ENCODE assay signal across 34 cellular contexts in genomic region chr5:5335115-5335514, GRCh38.
DNase-seq lines count a peak whose midpoint lies in the region; ATAC-seq, FAIRE-seq and TF ChIP-seq lines count a peak whose summit lies in the region.
"Had no signal": no experiment of that assay in that cellular context is flagged by ENCODE, and none has a peak within 500 bp of the region (broad histone marks: within the 10 kb centered on the region; RNA-seq: fewer than 3 reads in every experiment).

No MANE protein-coding gene starts in this region.

- H3K27me3 Mint-ChIP-seq in astrocyte (ENCODE audit: low read depth, unreplicated experiment), result no peaks in the 10 kb centered on the region
- peaks cover 5% of the 10 kb centered on the region for H3K27me3 Mint-ChIP-seq in nephron (ENCODE audit: low read depth)
- H3K27me3 Mint-ChIP-seq in WTC11 (ENCODE audit: low read depth), result peaks cover 28% of the 10 kb centered on the region
- H3K27me3 Mint-ChIP-seq: activated CD4-positive, alpha-beta T cell treated with anti-CD3 and anti-CD28 coated beads, Interleukin-2, amount 10 ng/mL, durations not matched to agents 7 days and 5 days; activated T-cell treated with anti-CD3 and anti-CD28 coated beads, Interleukin-2, amount 50 U/mL, for 24 hours; central memory CD8-positive, alpha-beta T cell; naive B cell had no signal

- H3K36me3 ChIP-seq in SK-N-SH (replicated peaks in 1 of 2; ENCODE audit: control insufficient read depth in 1 of 2, insufficient read depth in 2 of 2, low read length in 1 of 2) (no peaks in the 10 kb centered on the region), astrocyte (ENCODE audit: insufficient read depth, low read length) (no peaks in the 10 kb centered on the region)
- H3K36me3 ChIP-seq: transverse colon had no signal

- H3K4me3 Mint-ChIP-seq in astrocyte (ENCODE audit: unreplicated experiment) (no peak overlapping the region), nephron (no peak overlapping the region), WTC11 (no peak overlapping the region)
- H3K4me3 Mint-ChIP-seq: activated CD4-positive, alpha-beta T cell treated with anti-CD3 and anti-CD28 coated beads, Interleukin-2, amount 10 ng/mL, durations not matched to agents 7 days and 5 days; activated T-cell treated with anti-CD3 and anti-CD28 coated beads, Interleukin-2, amount 50 U/mL, for 24 hours; central memory CD8-positive, alpha-beta T cell; endodermal cell; naive B cell had no signal

- H3K27ac Mint-ChIP-seq in astrocyte (ENCODE audit: unreplicated experiment) (peak overlapping the region; percentile 88), nephron (peak overlapping the region; percentile 76 to 82 (median 80)), WTC11 (no peak overlapping the region)
- H3K27ac Mint-ChIP-seq: activated CD4-positive, alpha-beta T cell treated with anti-CD3 and anti-CD28 coated beads, Interleukin-2, amount 10 ng/mL, durations not matched to agents 7 days and 5 days; activated T-cell treated with anti-CD3 and anti-CD28 coated beads, Interleukin-2, amount 50 U/mL, for 24 hours; naive B cell had no signal

- H3K9ac ChIP-seq in SK-N-SH, result peak overlapping the region; percentile 13; the same call in 1 of the 2 replicates
- peak overlapping the region; percentile 47 for H3K9ac ChIP-seq in astrocyte (ENCODE audit: low read length)

- H3F3A ChIP-seq in SK-N-SH (replicated peaks; ENCODE audit: insufficient read depth), result peaks cover 18% of the 10 kb centered on the region

- POLR2A ChIA-PET in SK-N-SH (lab: Yijun Ruan, JAX), result no interaction called here
- POLR2A ChIA-PET in WTC11 (lab: Charles Lee), result no interaction called here

- no peaks in the 10 kb centered on the region for H3K9me2 ChIP-seq in SK-N-SH

- H4K20me1 ChIP-seq in SK-N-SH (ENCODE audit: insufficient read depth) (no peaks in the 10 kb centered on the region), astrocyte (ENCODE audit: insufficient read depth, low read length) (no peaks in the 10 kb centered on the region)

- H3K27ac ChIP-seq in SK-N-SH (ENCODE audit: low read depth in 2 of 2, low read length in 1 of 2) (peak overlapping the region in 1 of 2 experiments; percentile 93; a peak in 2 of 4 replicates), astrocyte (ENCODE audit: low read depth, low read length) (peak overlapping the region; percentile 89)
- H3K27ac ChIP-seq: HL-60, psoas muscle, transverse colon had no signal

- peaks cover 15 to 18% of the 10 kb centered on the region in 2 experiments; a peak in 3 of 4 replicates for H3K4me1 ChIP-seq in SK-N-SH (ENCODE audit: control insufficient read depth in 1 of 2, insufficient read depth in 2 of 2, low read depth in 1 of 2, low read length in 1 of 2)
- peaks cover 39% of the 10 kb centered on the region for H3K4me1 ChIP-seq in astrocyte (ENCODE audit: insufficient read depth, low read length)
- H3K4me1 ChIP-seq: transverse colon had no signal

- DNase-seq in SK-N-SH, result no peak
- DNase-seq in astrocyte (ENCODE audit: low read depth), result peak; percentile 51
- DNase-seq in WTC11 (ENCODE audit: low spot score), result no peak
- DNase-seq in ureter (ENCODE audit: low spot score), result no peak
- DNase-seq: 8988T; activated CD4-positive, alpha-beta T cell treated with anti-CD3 and anti-CD28 coated beads, Interleukin-2, amount 10 ng/mL, durations not matched to agents 7 days and 5 days; activated gamma-delta T cell; activated T-cell treated with anti-CD3 and anti-CD28 coated beads, Interleukin-2, amount 50 U/mL, for 24 hours; Calu3; dermis blood vessel endothelial cell; KBM-7; midbrain; naive B cell; NCI-H1092 treated with DMSO at 0.1 percent for 48 hours; NCI-H187; NCI-H2171; NCI-H510A treated with DMSO at 0.1 percent for 48 hours; nucleus accumbens; OCI-M1; psoas muscle; stimulated activated CD4-positive, alpha-beta T cell treated with anti-CD3 and anti-CD28 coated beads, Interleukin-15, amount 100 ng/mL, for 24 hours; stimulated activated CD4-positive, alpha-beta T cell treated with anti-CD3 and anti-CD28 coated beads, Interleukin-4, amount 100 ng/mL, for 4 hours; T1000; transverse colon had no signal

- H3K79me2 ChIP-seq in SK-N-SH (ENCODE audit: insufficient read depth) (no peaks in the 10 kb centered on the region), astrocyte (ENCODE audit: insufficient read depth, low read length) (no peaks in the 10 kb centered on the region)

- H3K36me3 Mint-ChIP-seq in astrocyte (ENCODE audit: low read depth, unreplicated experiment) (peaks cover 3% of the 10 kb centered on the region), nephron (ENCODE audit: low read depth) (peaks cover 3% of the 10 kb centered on the region), WTC11 (peaks cover 8% of the 10 kb centered on the region)
- H3K36me3 Mint-ChIP-seq: naive B cell had no signal

- peak overlapping the region; percentile 39; the same call in 1 of the 2 replicates for H3K4me2 ChIP-seq in SK-N-SH
- H3K4me2 ChIP-seq in astrocyte (ENCODE audit: low read length), result peak overlapping the region; percentile 70

- ATAC-seq in SK-N-SH treated with all-trans-retinoic acid at 6 μM for 48 hours (no peak), GM21515 (IDR thresholded peaks at IDR 0.05; ENCODE audit: unreplicated experiment) (no peak), GM19463 (IDR thresholded peaks at IDR 0.05; ENCODE audit: unreplicated experiment) (no peak), WTC11 (no peak)
- ATAC-seq: psoas muscle, Right ventricle myocardium inferior had no signal

- no peak for TF ChIP-seq RAD21 in SK-N-SH (IDR thresholded peaks at IDR 0.05; ENCODE audit: low read length)

- H3K9me3 ChIP-seq in SK-N-SH, result no peaks in the 10 kb centered on the region
- no peaks in the 10 kb centered on the region for H3K9me3 ChIP-seq in astrocyte (ENCODE audit: insufficient read depth, low read depth, low read length)
- H3K9me3 ChIP-seq: psoas muscle, transverse colon had no signal

- H3K27me3 ChIP-seq in SK-N-SH (ENCODE audit: insufficient read depth), result no peaks in the 10 kb centered on the region
- H3K27me3 ChIP-seq in astrocyte (ENCODE audit: insufficient read depth, low read length), result no peaks in the 10 kb centered on the region
- H3K27me3 ChIP-seq: transverse colon had no signal

- TF ChIP-seq CTCF in SK-N-SH (IDR thresholded peaks at IDR 0.05) (no peak), astrocyte (IDR thresholded peaks at IDR 0.05; ENCODE audit: insufficient read depth, low read depth, low read length) (no peak), nephron (IDR thresholded peaks at IDR 0.05; ENCODE audit: unreplicated experiment in 3 of 3) (no peak), WTC11 (IDR thresholded peaks at IDR 0.05) (no peak)

- H3K4me1 Mint-ChIP-seq in astrocyte (ENCODE audit: low read depth, unreplicated experiment) (peaks cover 51% of the 10 kb centered on the region), nephron (peaks cover 51% of the 10 kb centered on the region), WTC11 (peaks cover 47% of the 10 kb centered on the region)
- H3K4me1 Mint-ChIP-seq: activated CD4-positive, alpha-beta T cell treated with anti-CD3 and anti-CD28 coated beads, Interleukin-2, amount 10 ng/mL, durations not matched to agents 7 days and 5 days; central memory CD8-positive, alpha-beta T cell; naive B cell had no signal

- H3K4me3 ChIP-seq in SK-N-SH (ENCODE audit: low read depth in 2 of 2, low read length in 1 of 2) (no peak overlapping the region), astrocyte (ENCODE audit: insufficient read depth, low read depth, low read length) (no peak overlapping the region)
- H3K4me3 ChIP-seq: psoas muscle, transverse colon had no signal

- CTCF ChIA-PET in SK-N-SH (lab: Yijun Ruan, JAX) (no interaction called here), WTC11 (lab: Charles Lee) (no interaction called here)

- H2AFZ ChIP-seq in SK-N-SH (ENCODE audit: low read depth), result no peak overlapping the region
- no peak overlapping the region for H2AFZ ChIP-seq in astrocyte (ENCODE audit: low read depth, low read length)

- no peak for FAIRE-seq in astrocyte (lab: Jason Lieb, UNC)
- FAIRE-seq: GM19239, H54 had no signal

- TF ChIP-seq EP300 in SK-N-SH (IDR thresholded peaks at IDR 0.05; ENCODE audit: borderline replicate concordance in 1 of 2, low read depth in 1 of 2, low read length in 1 of 2), result no peak

- H3K9me3 Mint-ChIP-seq in astrocyte (ENCODE audit: unreplicated experiment) (peaks cover 3% of the 10 kb centered on the region), nephron (peaks cover 5% of the 10 kb centered on the region), WTC11 (peaks cover 8% of the 10 kb centered on the region; the same call in 1 of the 2 replicates)
- H3K9me3 Mint-ChIP-seq: activated T-cell treated with anti-CD3 and anti-CD28 coated beads, Interleukin-2, amount 50 U/mL, for 24 hours; endodermal cell had no signal

TF ChIP-seq in SK-N-SH, 30 proteins besides CTCF, POLR2A, EP300 and RAD21:
- no peak for TF ChIP-seq EZH2phosphoT487 (IDR thresholded peaks at IDR 0.05; ENCODE audit: borderline replicate concordance, low read depth)
- TF ChIP-seq RCOR1 (IDR thresholded peaks at IDR 0.05; ENCODE audit: low read length), result no peak

TF ChIP-seq in SK-N-SH treated with all-trans-retinoic acid at 6 μM for 48 hours, 23 proteins besides CTCF, POLR2A, EP300 and RAD21 (continues in another document):
- no peak for TF ChIP-seq TCF4 (CRISPR knock-in tag; IDR thresholded peaks at IDR 0.05; ENCODE audit: borderline replicate concordance)
- TF ChIP-seq ZFP3 (CRISPR knock-in tag; IDR thresholded peaks at IDR 0.05), result no peak
- TF ChIP-seq ZC3H10 (CRISPR knock-in tag; IDR thresholded peaks at IDR 0.05), result no peak
- TF ChIP-seq ZNF8 (CRISPR knock-in tag; IDR thresholded peaks at IDR 0.05), result no peak
- no peak for TF ChIP-seq ISL1 (CRISPR knock-in tag; IDR thresholded peaks at IDR 0.05)
- no peak for TF ChIP-seq ARNTL (CRISPR knock-in tag; IDR thresholded peaks at IDR 0.05; ENCODE audit: borderline replicate concordance, low read depth)
- TF ChIP-seq ZNF70 (CRISPR knock-in tag; IDR thresholded peaks at IDR 0.05), result no peak

TF ChIP-seq in WTC11, 78 proteins besides CTCF, POLR2A, EP300 and RAD21:
- no peak for TF ChIP-seq ESRRA (CRISPR knock-in tag; IDR thresholded peaks at IDR 0.05; ENCODE audit: borderline replicate concordance)
TF ChIP-seq in WTC11: peak in this region for 0.
